In the genomic region with DNA sequence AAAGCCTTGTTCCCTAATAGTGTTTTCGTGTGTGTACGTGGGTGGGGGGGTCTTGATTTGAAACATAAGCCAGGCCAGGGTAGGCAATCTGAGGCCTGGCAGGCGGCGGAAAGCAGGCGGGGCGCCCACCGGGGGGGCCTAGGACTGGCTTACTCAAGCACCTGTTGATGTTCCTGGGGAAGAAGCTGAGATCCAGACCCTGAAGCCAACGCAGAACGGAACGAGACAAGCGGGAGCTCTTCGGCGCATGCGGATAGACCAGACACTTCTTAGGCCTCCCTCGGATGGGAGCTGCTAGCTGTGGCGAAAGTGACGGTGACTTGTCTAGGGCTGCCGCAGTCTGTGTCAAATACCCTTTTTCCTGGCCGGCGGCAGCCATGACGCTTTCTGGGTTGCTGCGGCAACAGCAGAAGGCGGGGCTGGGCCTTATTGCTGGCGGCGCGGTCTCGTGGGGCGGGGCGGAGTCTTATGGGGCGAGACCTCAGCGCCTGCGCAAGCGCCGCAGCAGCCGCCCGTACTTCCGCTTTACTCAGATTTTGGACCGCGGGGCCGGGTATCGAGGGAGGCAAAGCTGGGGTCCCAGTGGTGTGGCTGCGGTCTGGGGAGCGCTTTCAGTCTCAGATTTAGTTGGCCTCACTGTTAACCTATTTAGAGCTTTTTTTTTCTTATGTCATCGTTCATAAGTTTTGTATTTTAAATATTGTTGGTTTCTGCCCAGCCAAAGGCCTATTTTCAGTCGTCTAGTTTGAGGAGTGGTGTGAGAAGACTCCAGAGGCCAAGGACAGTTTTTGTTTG, we compare ENCODE assay signal across 8 cellular contexts.
DNase-seq lines count a peak whose midpoint lies in the region; ATAC-seq and TF ChIP-seq lines count a peak whose summit lies in the region.

TSS of gene SPATA4 (minus strand) at position 402 of the 795 bp plus-strand sequence. CDS start at position 379, 23 bp downstream.

- no peak for TF ChIP-seq CTCF in AG09309 (IDR thresholded peaks at IDR 0.05; ENCODE audit: control insufficient read depth, insufficient read depth, low read depth, low read length, missing control alignments)

- peak; percentile 63 for DNase-seq in AG09309 (ENCODE audit: low read depth)
- DNase-seq in NCI-H446 treated with DMSO at 0.1 percent for 48 hours (lab: John Stamatoyannopoulos, UW): peak; percentile 73
- peak; percentile 93 for DNase-seq in activated CD4-positive, CD25-positive, alpha-beta regulatory T cell treated with anti-CD3 and anti-CD28 coated beads, Interleukin-2, amount 50 U/mL, for 72 hours
- DNase-seq in cerebellar nuclear complex (lab: John Stamatoyannopoulos, UW): peak; percentile 57 to 81
- DNase-seq in islet precursor cell: peak; percentile 97
- peak; percentile 85 to 92 for DNase-seq in stimulated activated CD4-positive, alpha-beta T cell treated with anti-CD3 and anti-CD28 coated beads, Interleukin-12 subunit alpha, Interleukin-12 subunit beta, amount 100 ng/mL, for 24 hours (ENCODE audit: low read depth in 2 of 2)

- ATAC-seq in GM19043 (IDR thresholded peaks at IDR 0.05; ENCODE audit: low read depth, unreplicated experiment): peak; percentile 98
- ATAC-seq in HG03378 (IDR thresholded peaks at IDR 0.05; ENCODE audit: unreplicated experiment): peak; percentile 96

- peak within 1 kb of the TSS; percentile 48 for H3K4me3 ChIP-seq in AG09309 (ENCODE audit: control insufficient read depth, low read depth, low read length)

Comparison
In these comparisons a context has a peak if more than half of its experiments do, and no peak if none do; other contexts are left out.
1. Peak in every context shown above with its lines: DNase-seq, ATAC-seq and H3K4me3 ChIP-seq.